Comparison of ENCODE assay signal across 1 cellular context in the genomic region with DNA sequence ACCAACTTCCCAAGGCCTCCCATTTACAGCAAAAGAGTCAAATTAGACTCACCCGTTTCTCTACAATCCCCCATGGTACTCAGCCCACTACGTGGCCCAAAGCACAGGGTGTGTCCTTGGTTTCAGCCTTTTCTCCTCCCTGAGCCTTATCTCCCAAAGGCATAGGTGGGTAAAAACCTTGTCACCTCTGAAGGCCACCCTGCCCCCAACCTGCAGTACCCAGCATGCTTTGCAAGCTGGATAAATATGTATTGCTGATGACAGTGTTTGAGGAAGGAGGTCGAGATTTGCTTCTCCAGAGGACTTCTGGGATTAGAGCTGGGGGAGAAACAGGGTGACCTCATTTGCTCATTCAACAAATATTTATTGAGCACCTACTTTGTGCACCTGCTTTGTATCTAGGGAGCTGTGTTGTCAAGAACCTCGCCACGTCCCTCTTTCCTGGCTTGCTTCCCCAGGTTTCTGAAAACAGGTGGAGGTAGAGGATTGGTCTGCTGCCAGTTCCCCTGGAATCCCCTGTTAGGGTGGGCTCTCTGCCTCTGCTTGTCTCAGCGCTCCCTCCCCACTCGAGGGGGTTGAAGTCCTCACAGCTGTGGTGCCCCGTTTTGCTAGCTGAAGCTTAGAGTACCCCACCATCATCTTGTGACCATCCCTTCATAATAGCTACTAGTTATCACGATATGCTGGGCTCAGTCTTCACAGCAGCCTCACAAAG.
TF ChIP-seq lines count a peak whose summit lies in the region.

No MANE protein-coding gene starts in this region.

TF ChIP-seq in HepG2, 621 proteins besides CTCF, POLR2A, EP300 and RAD21 (continued from another document and continues in another):
- TF ChIP-seq, protein P1, sequence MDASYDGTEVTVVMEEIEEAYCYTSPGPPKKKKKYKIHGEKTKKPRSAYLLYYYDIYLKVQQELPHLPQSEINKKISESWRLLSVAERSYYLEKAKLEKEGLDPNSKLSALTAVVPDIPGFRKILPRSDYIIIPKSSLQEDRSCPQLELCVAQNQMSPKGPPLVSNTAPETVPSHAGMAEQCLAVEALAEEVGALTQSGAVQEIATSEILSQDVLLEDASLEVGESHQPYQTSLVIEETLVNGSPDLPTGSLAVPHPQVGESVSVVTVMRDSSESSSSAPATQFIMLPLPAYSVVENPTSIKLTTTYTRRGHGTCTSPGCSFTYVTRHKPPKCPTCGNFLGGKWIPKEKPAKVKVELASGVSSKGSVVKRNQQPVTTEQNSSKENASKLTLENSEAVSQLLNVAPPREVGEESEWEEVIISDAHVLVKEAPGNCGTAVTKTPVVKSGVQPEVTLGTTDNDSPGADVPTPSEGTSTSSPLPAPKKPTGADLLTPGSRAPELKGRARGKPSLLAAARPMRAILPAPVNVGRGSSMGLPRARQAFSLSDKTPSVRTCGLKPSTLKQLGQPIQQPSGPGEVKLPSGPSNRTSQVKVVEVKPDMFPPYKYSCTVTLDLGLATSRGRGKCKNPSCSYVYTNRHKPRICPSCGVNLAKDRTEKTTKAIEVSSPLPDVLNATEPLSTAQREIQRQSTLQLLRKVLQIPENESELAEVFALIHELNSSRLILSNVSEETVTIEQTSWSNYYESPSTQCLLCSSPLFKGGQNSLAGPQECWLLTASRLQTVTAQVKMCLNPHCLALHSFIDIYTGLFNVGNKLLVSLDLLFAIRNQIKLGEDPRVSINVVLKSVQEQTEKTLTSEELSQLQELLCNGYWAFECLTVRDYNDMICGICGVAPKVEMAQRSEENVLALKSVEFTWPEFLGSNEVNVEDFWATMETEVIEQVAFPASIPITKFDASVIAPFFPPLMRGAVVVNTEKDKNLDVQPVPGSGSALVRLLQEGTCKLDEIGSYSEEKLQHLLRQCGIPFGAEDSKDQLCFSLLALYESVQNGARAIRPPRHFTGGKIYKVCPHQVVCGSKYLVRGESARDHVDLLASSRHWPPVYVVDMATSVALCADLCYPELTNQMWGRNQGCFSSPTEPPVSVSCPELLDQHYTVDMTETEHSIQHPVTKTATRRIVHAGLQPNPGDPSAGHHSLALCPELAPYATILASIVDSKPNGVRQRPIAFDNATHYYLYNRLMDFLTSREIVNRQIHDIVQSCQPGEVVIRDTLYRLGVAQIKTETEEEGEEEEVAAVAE (CRISPR knock-in tag; IDR thresholded peaks at IDR 0.05; ENCODE audit: borderline replicate concordance), result no peak
- TF ChIP-seq SP1 (IDR thresholded peaks at IDR 0.05), result no peak
- TF ChIP-seq SP1 (CRISPR knock-in tag; IDR thresholded peaks at IDR 0.05), result no peak
- TF ChIP-seq, protein P2, sequence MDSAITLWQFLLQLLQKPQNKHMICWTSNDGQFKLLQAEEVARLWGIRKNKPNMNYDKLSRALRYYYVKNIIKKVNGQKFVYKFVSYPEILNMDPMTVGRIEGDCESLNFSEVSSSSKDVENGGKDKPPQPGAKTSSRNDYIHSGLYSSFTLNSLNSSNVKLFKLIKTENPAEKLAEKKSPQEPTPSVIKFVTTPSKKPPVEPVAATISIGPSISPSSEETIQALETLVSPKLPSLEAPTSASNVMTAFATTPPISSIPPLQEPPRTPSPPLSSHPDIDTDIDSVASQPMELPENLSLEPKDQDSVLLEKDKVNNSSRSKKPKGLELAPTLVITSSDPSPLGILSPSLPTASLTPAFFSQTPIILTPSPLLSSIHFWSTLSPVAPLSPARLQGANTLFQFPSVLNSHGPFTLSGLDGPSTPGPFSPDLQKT (CRISPR knock-in tag; IDR thresholded peaks at IDR 0.05; ENCODE audit: borderline replicate concordance), result no peak
- no peak for TF ChIP-seq PAWR (CRISPR knock-in tag; IDR thresholded peaks at IDR 0.05; ENCODE audit: borderline replicate concordance)
- TF ChIP-seq, protein P3, sequence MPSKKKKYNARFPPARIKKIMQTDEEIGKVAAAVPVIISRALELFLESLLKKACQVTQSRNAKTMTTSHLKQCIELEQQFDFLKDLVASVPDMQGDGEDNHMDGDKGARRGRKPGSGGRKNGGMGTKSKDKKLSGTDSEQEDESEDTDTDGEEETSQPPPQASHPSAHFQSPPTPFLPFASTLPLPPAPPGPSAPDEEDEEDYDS (CRISPR knock-in tag; IDR thresholded peaks at IDR 0.05), result peak; percentile 51; the same call in 1 of the 2 replicates
- TF ChIP-seq RBM22 (optimal IDR thresholded peaks at IDR 0.05; ENCODE audit: low read length), result no peak
- no peak for TF ChIP-seq TCF7 (IDR thresholded peaks at IDR 0.05; ENCODE audit: low read depth)
- TF ChIP-seq SOX13 (IDR thresholded peaks at IDR 0.05), result no peak
- TF ChIP-seq SOX13 (CRISPR knock-in tag; conservative IDR thresholded peaks at IDR 0.05 in 1 of 2, IDR thresholded peaks at IDR 0.05 in 1 of 2), result peak in 1 of 2 experiments; percentile 73; a peak in 2 of 4 replicates
- TF ChIP-seq ZNF33A (CRISPR knock-in tag; IDR thresholded peaks at IDR 0.05; ENCODE audit: borderline replicate concordance), result no peak
- no peak for TF ChIP-seq ZNF772 (CRISPR knock-in tag; IDR thresholded peaks at IDR 0.05)
- TF ChIP-seq ZNF337 (CRISPR knock-in tag; IDR thresholded peaks at IDR 0.05; ENCODE audit: borderline replicate concordance, low read depth), result no peak
- no peak for TF ChIP-seq ZNF558 (CRISPR knock-in tag; IDR thresholded peaks at IDR 0.05; ENCODE audit: borderline replicate concordance)
- no peak for TF ChIP-seq ZNF232 (CRISPR knock-in tag; IDR thresholded peaks at IDR 0.05; ENCODE audit: borderline replicate concordance)
- no peak for TF ChIP-seq ZNF30 (CRISPR knock-in tag; IDR thresholded peaks at IDR 0.05)
- no peak for TF ChIP-seq ZNF607 (CRISPR knock-in tag; IDR thresholded peaks at IDR 0.05; ENCODE audit: borderline replicate concordance)
- peak; percentile 25; the same call in 1 of the 2 replicates for TF ChIP-seq ZSCAN25 (CRISPR knock-in tag; IDR thresholded peaks at IDR 0.05)
- TF ChIP-seq NR2F1 (CRISPR knock-in tag; IDR thresholded peaks at IDR 0.05), result 0 out of 4 replicates have a peak, but pooled peaks of 1 of the 2 experiments have one; percentile 15
- peak; percentile 87; the same call in 1 of the 2 replicates for TF ChIP-seq ZMYM3 (CRISPR knock-in tag; IDR thresholded peaks at IDR 0.05)
- peak; percentile 73; the same call in 1 of the 2 replicates for TF ChIP-seq MIER3 (CRISPR knock-in tag; IDR thresholded peaks at IDR 0.05; ENCODE audit: borderline replicate concordance)
- TF ChIP-seq, protein P4, sequence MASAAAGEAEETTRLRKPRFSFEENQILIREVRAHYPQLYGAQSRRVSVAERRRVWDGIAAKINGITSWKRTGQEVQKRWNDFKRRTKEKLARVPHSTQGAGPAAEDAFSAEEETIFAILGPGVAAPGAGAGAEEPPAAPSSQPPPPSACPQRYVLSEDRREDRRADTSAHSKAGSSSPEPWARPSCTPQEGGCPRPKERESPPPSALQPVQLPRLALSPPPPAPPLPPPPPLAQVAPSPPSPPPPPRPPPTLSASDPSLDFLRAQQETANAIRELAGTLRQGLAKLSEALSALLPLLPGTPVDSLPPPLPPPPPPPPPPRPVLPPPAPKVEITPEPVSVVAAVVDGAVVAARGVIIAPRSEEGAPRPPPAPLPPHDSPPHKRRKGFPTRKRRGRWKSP (CRISPR knock-in tag; IDR thresholded peaks at IDR 0.05), result no peak
- TF ChIP-seq, protein P5, sequence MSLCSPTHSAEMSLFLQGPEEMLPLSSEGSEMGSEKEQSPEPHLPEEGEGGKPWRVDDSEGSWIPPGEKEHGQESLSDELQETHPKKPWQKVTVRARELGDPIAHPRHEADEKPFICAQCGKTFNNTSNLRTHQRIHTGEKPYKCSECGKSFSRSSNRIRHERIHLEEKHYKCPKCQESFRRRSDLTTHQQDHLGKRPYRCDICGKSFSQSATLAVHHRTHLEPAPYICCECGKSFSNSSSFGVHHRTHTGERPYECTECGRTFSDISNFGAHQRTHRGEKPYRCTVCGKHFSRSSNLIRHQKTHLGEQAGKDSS (CRISPR knock-in tag; IDR thresholded peaks at IDR 0.05; ENCODE audit: borderline replicate concordance, low read depth), result no peak; the same call in 1 of the 2 replicates
- TF ChIP-seq WIZ (CRISPR knock-in tag; IDR thresholded peaks at IDR 0.05), result no peak
- TF ChIP-seq, protein P6, sequence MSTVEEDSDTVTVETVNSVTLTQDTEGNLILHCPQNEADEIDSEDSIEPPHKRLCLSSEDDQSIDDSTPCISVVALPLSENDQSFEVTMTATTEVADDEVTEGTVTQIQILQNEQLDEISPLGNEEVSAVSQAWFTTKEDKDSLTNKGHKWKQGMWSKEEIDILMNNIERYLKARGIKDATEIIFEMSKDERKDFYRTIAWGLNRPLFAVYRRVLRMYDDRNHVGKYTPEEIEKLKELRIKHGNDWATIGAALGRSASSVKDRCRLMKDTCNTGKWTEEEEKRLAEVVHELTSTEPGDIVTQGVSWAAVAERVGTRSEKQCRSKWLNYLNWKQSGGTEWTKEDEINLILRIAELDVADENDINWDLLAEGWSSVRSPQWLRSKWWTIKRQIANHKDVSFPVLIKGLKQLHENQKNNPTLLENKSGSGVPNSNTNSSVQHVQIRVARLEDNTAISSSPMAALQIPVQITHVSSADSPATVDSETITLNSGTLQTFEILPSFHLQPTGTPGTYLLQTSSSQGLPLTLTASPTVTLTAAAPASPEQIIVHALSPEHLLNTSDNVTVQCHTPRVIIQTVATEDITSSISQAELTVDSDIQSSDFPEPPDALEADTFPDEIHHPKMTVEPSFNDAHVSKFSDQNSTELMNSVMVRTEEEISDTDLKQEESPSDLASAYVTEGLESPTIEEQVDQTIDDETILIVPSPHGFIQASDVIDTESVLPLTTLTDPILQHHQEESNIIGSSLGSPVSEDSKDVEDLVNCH (CRISPR knock-in tag; IDR thresholded peaks at IDR 0.05), result no peak
- no peak for TF ChIP-seq ZFP36 (IDR thresholded peaks at IDR 0.05; ENCODE audit: borderline replicate concordance, low read depth, low read length, partially characterized antibody)
- no peak for TF ChIP-seq SNAPC2 (CRISPR knock-in tag; IDR thresholded peaks at IDR 0.05)
- TF ChIP-seq, protein P7, sequence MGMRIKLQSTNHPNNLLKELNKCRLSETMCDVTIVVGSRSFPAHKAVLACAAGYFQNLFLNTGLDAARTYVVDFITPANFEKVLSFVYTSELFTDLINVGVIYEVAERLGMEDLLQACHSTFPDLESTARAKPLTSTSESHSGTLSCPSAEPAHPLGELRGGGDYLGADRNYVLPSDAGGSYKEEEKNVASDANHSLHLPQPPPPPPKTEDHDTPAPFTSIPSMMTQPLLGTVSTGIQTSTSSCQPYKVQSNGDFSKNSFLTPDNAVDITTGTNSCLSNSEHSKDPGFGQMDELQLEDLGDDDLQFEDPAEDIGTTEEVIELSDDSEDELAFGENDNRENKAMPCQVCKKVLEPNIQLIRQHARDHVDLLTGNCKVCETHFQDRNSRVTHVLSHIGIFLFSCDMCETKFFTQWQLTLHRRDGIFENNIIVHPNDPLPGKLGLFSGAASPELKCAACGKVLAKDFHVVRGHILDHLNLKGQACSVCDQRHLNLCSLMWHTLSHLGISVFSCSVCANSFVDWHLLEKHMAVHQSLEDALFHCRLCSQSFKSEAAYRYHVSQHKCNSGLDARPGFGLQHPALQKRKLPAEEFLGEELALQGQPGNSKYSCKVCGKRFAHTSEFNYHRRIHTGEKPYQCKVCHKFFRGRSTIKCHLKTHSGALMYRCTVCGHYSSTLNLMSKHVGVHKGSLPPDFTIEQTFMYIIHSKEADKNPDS (CRISPR knock-in tag; IDR thresholded peaks at IDR 0.05), result no peak
- no peak for TF ChIP-seq ZFYVE20 (CRISPR knock-in tag; IDR thresholded peaks at IDR 0.05; ENCODE audit: borderline replicate concordance, low read depth)
- TF ChIP-seq SRSF4 (IDR thresholded peaks at IDR 0.05; ENCODE audit: low read depth, low read length, poor library complexity, severe bottlenecking), result no peak
- TF ChIP-seq ZNF543 (CRISPR knock-in tag; IDR thresholded peaks at IDR 0.05), result no peak
- no peak for TF ChIP-seq ZNF572 (CRISPR knock-in tag; IDR thresholded peaks at IDR 0.05)
- TF ChIP-seq ZNF253 (CRISPR knock-in tag; IDR thresholded peaks at IDR 0.05; ENCODE audit: borderline replicate concordance), result no peak
- TF ChIP-seq NRL (CRISPR knock-in tag; IDR thresholded peaks at IDR 0.05; ENCODE audit: borderline replicate concordance), result no peak
- no peak for TF ChIP-seq ZNF589 (CRISPR knock-in tag; conservative IDR thresholded peaks at IDR 0.05)
- TF ChIP-seq, protein P8, sequence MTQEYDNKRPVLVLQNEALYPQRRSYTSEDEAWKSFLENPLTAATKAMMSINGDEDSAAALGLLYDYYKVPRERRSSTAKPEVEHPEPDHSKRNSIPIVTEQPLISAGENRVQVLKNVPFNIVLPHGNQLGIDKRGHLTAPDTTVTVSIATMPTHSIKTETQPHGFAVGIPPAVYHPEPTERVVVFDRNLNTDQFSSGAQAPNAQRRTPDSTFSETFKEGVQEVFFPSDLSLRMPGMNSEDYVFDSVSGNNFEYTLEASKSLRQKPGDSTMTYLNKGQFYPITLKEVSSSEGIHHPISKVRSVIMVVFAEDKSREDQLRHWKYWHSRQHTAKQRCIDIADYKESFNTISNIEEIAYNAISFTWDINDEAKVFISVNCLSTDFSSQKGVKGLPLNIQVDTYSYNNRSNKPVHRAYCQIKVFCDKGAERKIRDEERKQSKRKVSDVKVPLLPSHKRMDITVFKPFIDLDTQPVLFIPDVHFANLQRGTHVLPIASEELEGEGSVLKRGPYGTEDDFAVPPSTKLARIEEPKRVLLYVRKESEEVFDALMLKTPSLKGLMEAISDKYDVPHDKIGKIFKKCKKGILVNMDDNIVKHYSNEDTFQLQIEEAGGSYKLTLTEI (CRISPR knock-in tag; conservative IDR thresholded peaks at IDR 0.05), result no peak
- TF ChIP-seq, protein P9, sequence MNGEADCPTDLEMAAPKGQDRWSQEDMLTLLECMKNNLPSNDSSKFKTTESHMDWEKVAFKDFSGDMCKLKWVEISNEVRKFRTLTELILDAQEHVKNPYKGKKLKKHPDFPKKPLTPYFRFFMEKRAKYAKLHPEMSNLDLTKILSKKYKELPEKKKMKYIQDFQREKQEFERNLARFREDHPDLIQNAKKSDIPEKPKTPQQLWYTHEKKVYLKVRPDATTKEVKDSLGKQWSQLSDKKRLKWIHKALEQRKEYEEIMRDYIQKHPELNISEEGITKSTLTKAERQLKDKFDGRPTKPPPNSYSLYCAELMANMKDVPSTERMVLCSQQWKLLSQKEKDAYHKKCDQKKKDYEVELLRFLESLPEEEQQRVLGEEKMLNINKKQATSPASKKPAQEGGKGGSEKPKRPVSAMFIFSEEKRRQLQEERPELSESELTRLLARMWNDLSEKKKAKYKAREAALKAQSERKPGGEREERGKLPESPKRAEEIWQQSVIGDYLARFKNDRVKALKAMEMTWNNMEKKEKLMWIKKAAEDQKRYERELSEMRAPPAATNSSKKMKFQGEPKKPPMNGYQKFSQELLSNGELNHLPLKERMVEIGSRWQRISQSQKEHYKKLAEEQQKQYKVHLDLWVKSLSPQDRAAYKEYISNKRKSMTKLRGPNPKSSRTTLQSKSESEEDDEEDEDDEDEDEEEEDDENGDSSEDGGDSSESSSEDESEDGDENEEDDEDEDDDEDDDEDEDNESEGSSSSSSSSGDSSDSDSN (CRISPR knock-in tag; IDR thresholded peaks at IDR 0.05), result 0 out of 2 replicates have a peak, but pooled peaks have one; percentile 1
- TF ChIP-seq, protein P10, sequence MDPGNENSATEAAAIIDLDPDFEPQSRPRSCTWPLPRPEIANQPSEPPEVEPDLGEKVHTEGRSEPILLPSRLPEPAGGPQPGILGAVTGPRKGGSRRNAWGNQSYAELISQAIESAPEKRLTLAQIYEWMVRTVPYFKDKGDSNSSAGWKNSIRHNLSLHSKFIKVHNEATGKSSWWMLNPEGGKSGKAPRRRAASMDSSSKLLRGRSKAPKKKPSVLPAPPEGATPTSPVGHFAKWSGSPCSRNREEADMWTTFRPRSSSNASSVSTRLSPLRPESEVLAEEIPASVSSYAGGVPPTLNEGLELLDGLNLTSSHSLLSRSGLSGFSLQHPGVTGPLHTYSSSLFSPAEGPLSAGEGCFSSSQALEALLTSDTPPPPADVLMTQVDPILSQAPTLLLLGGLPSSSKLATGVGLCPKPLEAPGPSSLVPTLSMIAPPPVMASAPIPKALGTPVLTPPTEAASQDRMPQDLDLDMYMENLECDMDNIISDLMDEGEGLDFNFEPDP (CRISPR knock-in tag; conservative IDR thresholded peaks at IDR 0.05), result no peak
- no peak for TF ChIP-seq MYC (CRISPR knock-in tag; IDR thresholded peaks at IDR 0.05; ENCODE audit: borderline replicate concordance)
